7 cellular contexts compared by ENCODE assay signal in the genomic region with DNA sequence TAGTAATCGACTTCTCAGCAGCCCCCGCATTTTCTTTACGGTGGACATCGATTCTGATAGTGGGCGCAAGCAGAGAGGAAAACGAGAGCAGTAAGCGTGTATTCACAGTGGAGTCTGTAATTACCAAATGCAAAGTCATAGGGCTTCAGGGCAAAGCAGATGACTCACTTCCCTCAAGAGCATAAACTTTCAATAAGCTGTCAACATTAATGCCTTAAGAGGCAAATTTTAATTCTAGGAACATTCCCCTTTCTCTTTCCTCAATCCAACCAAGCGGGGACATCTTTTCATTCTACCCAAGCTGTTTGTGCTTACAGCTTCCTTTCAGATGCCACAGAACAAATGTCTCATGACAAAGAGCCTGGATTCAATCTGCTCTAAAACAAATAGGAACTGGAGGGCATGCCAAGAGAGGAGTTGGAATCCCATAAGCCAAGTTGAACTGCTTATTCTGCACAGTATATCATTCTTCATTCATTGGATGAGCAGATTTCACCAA. TPM values are rescaled to one million over a fixed set of nuclear protein-coding genes. Genes with fewer than 3 reads are reported as not detected.
A peak's percentile ranks its signal among the peaks of the same experiment; 100 is the strongest.
DNase-seq lines count a peak whose midpoint lies in the region; ATAC-seq lines count a peak whose summit lies in the region.

No MANE protein-coding gene starts in this region.

- H3K4me3 ChIP-seq in skeletal muscle cell (ENCODE audit: low read depth, low read length): no peak overlapping the region

- DNase-seq in NCI-H460 (ENCODE audit: extremely low read depth, low read depth) (peak; percentile 80), dedifferentiated amniotic fluid mesenchymal stem cell (ENCODE audit: extremely low spot score) (peak; percentile 89), skeletal muscle cell (ENCODE audit: low read depth) (peak; percentile 69), NCI-H146 (lab: John Stamatoyannopoulos, UW) (no peak)

- peak; percentile 44 for ATAC-seq in GM18861 (IDR thresholded peaks at IDR 0.05; ENCODE audit: unreplicated experiment)
- no peak for ATAC-seq in HG02678 (IDR thresholded peaks at IDR 0.05; ENCODE audit: unreplicated experiment)
- ATAC-seq in GM21367 (IDR thresholded peaks at IDR 0.05; ENCODE audit: unreplicated experiment): no peak

RNA-seq across cellular contexts. Expression of a gene that starts 48.6 kb away (rescaled TPM):
- total RNA-seq in NCI-H460 (2014; rRNA removed; shearing (Covaris generic)): 100 and 108 TPM in 2 replicates
- 146 and 197 TPM in 2 replicates for polyA plus RNA-seq in NCI-H460 (2014; cell fraction: nucleus; rRNA removed)
